Comparison of ENCODE assay signal across 1 cellular context in genomic region chr2:172113617-172114016, GRCh38.
TF ChIP-seq lines count a peak whose summit lies in the region.

No MANE protein-coding gene starts in this region.

TF ChIP-seq in K562, 482 proteins besides CTCF, POLR2A, EP300 and RAD21:
- TF ChIP-seq DEAF1 (CRISPR knock-in tag; IDR thresholded peaks at IDR 0.05), result peak; percentile 68
- no peak for TF ChIP-seq GABPB2 (CRISPR knock-in tag; conservative IDR thresholded peaks at IDR 0.05)
- TF ChIP-seq TEAD1 (CRISPR knock-in tag; IDR thresholded peaks at IDR 0.05), result peak in 1 of 2 experiments; percentile 62; a peak in 2 of 4 replicates
- TF ChIP-seq STAG1 (CRISPR knock-in tag; IDR thresholded peaks at IDR 0.05; ENCODE audit: borderline replicate concordance), result peak; percentile 68; the same call in 1 of the 2 replicates
- TF ChIP-seq NRF1 (conservative IDR thresholded peaks at IDR 0.05 in 1 of 2, IDR thresholded peaks at IDR 0.05 in 1 of 2), result no peak
- TF ChIP-seq DNMT1 (IDR thresholded peaks at IDR 0.05), result no peak
- no peak for TF ChIP-seq ZHX1 (conservative IDR thresholded peaks at IDR 0.05; ENCODE audit: low read length)
- TF ChIP-seq ZNF707 (CRISPR knock-in tag; conservative IDR thresholded peaks at IDR 0.05), result no peak
- no peak for TF ChIP-seq CBX2 (IDR thresholded peaks at IDR 0.05; ENCODE audit: insufficient read depth, low read length, poor library complexity, severe bottlenecking)
- 0 out of 2 replicates have a peak, but pooled peaks have one; percentile 26 for TF ChIP-seq TEAD4 (IDR thresholded peaks at IDR 0.05; ENCODE audit: low read length)
- no peak for TF ChIP-seq TEAD4 (CRISPR knock-in tag; IDR thresholded peaks at IDR 0.05; ENCODE audit: borderline replicate concordance)
- TF ChIP-seq ARID3B (CRISPR knock-in tag; IDR thresholded peaks at IDR 0.05; ENCODE audit: borderline replicate concordance), result no peak
- TF ChIP-seq CEBPG (CRISPR knock-in tag; IDR thresholded peaks at IDR 0.05), result no peak
- TF ChIP-seq CEBPG (tag; conservative IDR thresholded peaks at IDR 0.05 in 1 of 2, IDR thresholded peaks at IDR 0.05 in 1 of 2), result peak in 1 of 2 experiments; percentile 31; a peak in 1 of 4 replicates
- no peak for TF ChIP-seq ZNF133 (CRISPR knock-in tag; IDR thresholded peaks at IDR 0.05)
- no peak for TF ChIP-seq POLR2B (IDR thresholded peaks at IDR 0.05; ENCODE audit: low read depth, partially characterized antibody)
- TF ChIP-seq PRDM10 (IDR thresholded peaks at IDR 0.05; ENCODE audit: partially characterized antibody), result no peak
- 0 out of 2 replicates have a peak, but pooled peaks have one; percentile 24 for TF ChIP-seq CC2D1A (IDR thresholded peaks at IDR 0.05)
- TF ChIP-seq CEBPB (tag; IDR thresholded peaks at IDR 0.05), result peak; percentile 27; the same call in 1 of the 2 replicates
- TF ChIP-seq NFE2L1 (tag; IDR thresholded peaks at IDR 0.05; ENCODE audit: borderline replicate concordance, low read depth), result no peak
- no peak for TF ChIP-seq ZNF512 (tag; IDR thresholded peaks at IDR 0.05)
- TF ChIP-seq SMC3 (conservative IDR thresholded peaks at IDR 0.05; ENCODE audit: insufficient read depth, low read depth, low read length), result peak; percentile 59; the same call in 1 of the 2 replicates
- TF ChIP-seq MCM3 (IDR thresholded peaks at IDR 0.05), result no peak
- TF ChIP-seq TCFL5 (CRISPR knock-in tag; conservative IDR thresholded peaks at IDR 0.05), result no peak
- TF ChIP-seq KDM1A (IDR thresholded peaks at IDR 0.05), result no peak
- no peak for TF ChIP-seq RNF2 (IDR thresholded peaks at IDR 0.05)
- no peak for TF ChIP-seq FOXA3 (CRISPR knock-in tag; conservative IDR thresholded peaks at IDR 0.05 in 1 of 2, IDR thresholded peaks at IDR 0.05 in 1 of 2)
- no peak for TF ChIP-seq EHMT2 (IDR thresholded peaks at IDR 0.05)
- TF ChIP-seq ZNF75A (CRISPR knock-in tag; IDR thresholded peaks at IDR 0.05), result no peak
